Comparison of ENCODE assay signal across 9 cellular contexts in the genomic region with DNA sequence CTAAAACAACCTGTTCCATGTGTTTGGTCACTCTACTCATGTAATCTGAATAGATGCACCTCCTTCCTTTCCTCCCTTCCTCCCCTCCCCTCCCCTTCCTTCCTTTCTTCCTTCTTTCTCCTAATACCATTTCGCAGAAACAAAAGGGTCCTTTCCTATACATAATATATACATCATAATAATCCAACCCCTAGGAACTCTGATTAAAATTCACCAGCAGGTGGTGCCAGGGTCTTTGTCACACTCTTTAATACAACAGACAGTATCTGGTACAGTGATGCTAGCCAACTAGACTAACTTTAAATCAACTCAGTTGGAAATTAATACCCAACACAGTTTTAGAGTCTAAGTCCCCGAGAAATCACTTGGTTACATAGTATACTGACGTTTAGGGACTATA. TPM values are rescaled to one million over a fixed set of nuclear protein-coding genes. Genes with fewer than 3 reads are reported as not detected.
A peak's percentile ranks its signal among the peaks of the same experiment; 100 is the strongest.
DNase-seq lines count a peak whose midpoint lies in the region; ATAC-seq and TF ChIP-seq lines count a peak whose summit lies in the region.
"Had no signal": no experiment of that assay in that cellular context is flagged by ENCODE, and none has a peak within 500 bp of the region (broad histone marks: within the 10 kb centered on the region; RNA-seq: fewer than 3 reads in every experiment).

No MANE protein-coding gene starts in this region.

- POLR2A ChIA-PET in CD4-positive, alpha-beta memory T cell (lab: Charles Lee; ENCODE audit: partially characterized antibody), result interaction anchor here (0.6 to 0.9 kb wide), 2 partner anchors 29 to 219 kb away, joined by 3 to 4 read pairs; no protein-coding TSS in a partner anchor

- H3K4me3 ChIP-seq in CD4-positive, alpha-beta memory T cell (ENCODE audit: low read length in 2 of 2), result no peak overlapping the region
- H3K4me3 ChIP-seq: skin epidermis had no signal

- TF ChIP-seq CTCF in endothelial cell (IDR thresholded peaks at IDR 0.05; ENCODE audit: unreplicated experiment) (peak; percentile 40), natural killer cell (IDR thresholded peaks at IDR 0.05) (peak; percentile 64)

- no peaks in the 10 kb centered on the region for H3K27me3 Mint-ChIP-seq in CD4-positive, alpha-beta memory T cell
- H3K27me3 Mint-ChIP-seq in endothelial cell (ENCODE audit: unreplicated experiment) (peaks cover 2% of the 10 kb centered on the region), natural killer cell (ENCODE audit: low read depth in 2 of 2) (no peaks in the 10 kb centered on the region)

- peaks cover 19% of the 10 kb centered on the region for H3K4me1 ChIP-seq in CD4-positive, alpha-beta memory T cell (ENCODE audit: insufficient read depth, low read length)

- no peaks in the 10 kb centered on the region for H3K27me3 ChIP-seq in CD4-positive, alpha-beta memory T cell (ENCODE audit: insufficient read depth, low read length)

- H3K9me3 ChIP-seq in CD4-positive, alpha-beta memory T cell (ENCODE audit: control insufficient read depth in 1 of 2, low read length in 2 of 2), result no peaks in the 10 kb centered on the region

- no peaks in the 10 kb centered on the region for H3K9me3 Mint-ChIP-seq in CD4-positive, alpha-beta memory T cell
- H3K9me3 Mint-ChIP-seq in endothelial cell (ENCODE audit: unreplicated experiment) (no peaks in the 10 kb centered on the region), natural killer cell (no peaks in the 10 kb centered on the region)

- H3K36me3 Mint-ChIP-seq in CD4-positive, alpha-beta memory T cell, result peaks cover 44 to 67% of the 10 kb centered on the region in 2 donors
- H3K36me3 Mint-ChIP-seq in endothelial cell (ENCODE audit: low read depth, unreplicated experiment) (peaks cover 8% of the 10 kb centered on the region), natural killer cell (peaks cover 23% of the 10 kb centered on the region)

- ATAC-seq in GM21825 (IDR thresholded peaks at IDR 0.05; ENCODE audit: unreplicated experiment) (peak; percentile 76), natural killer cell (peak; percentile 81 to 95 (median 82)), GM18505 (IDR thresholded peaks at IDR 0.05; ENCODE audit: unreplicated experiment) (no peak)

- TF ChIP-seq POLR2A in GM18505 (IDR thresholded peaks at IDR 0.05; ENCODE audit: borderline replicate concordance, extremely low read depth, insufficient read depth, insufficient read length), result no peak

- CTCF ChIA-PET in CD4-positive, alpha-beta memory T cell (lab: Charles Lee; ENCODE audit: partially characterized antibody), result interaction anchor here (0.7 to 8.8 kb wide), 25 partner anchors 9 to 446 kb away, joined by 3 to 159 read pairs (median 4); partner anchors contain the start of gene SHLD1

- intact Hi-C loops in CD4-positive, alpha-beta memory T cell (cut with micrococcal nuclease), result loop anchor here (1.0 kb wide), 5 partner anchors 40 to 434 kb away; partner anchors contain the start of genes MCM8 and TRMT6
- intact Hi-C loops in natural killer cell (cut with micrococcal nuclease), result loop anchor here (1.0 to 5.0 kb wide), 2 partner anchors 219 to 433 kb away; no protein-coding TSS in a partner anchor

- H3K27ac ChIP-seq in CD4-positive, alpha-beta memory T cell (ENCODE audit: low read depth, low read length), result no peak overlapping the region

- peak overlapping the region; percentile 8 to 89 (median 65) for H3K27ac Mint-ChIP-seq in CD4-positive, alpha-beta memory T cell
- H3K27ac Mint-ChIP-seq in endothelial cell (ENCODE audit: unreplicated experiment) (peak overlapping the region; percentile 18), natural killer cell (peak overlapping the region; percentile 53 to 65)

- DNase-seq in CD4-positive, alpha-beta memory T cell, result peak; percentile 51 to 65 (median 61)
- DNase-seq in NCI-H2171 treated with DMSO at 0.1 percent for 48 hours (lab: John Stamatoyannopoulos, UW) (peak; percentile 70), endothelial cell (ENCODE audit: low spot score) (peak; percentile 37), natural killer cell (no peak), iPS-NIHi11 (ENCODE audit: low spot score) (no peak)
- peak; percentile 15 to 34 for DNase-seq in activated CD4-positive, alpha-beta T cell treated with anti-CD3 and anti-CD28 coated beads for 24 hours (ENCODE audit: low read depth in 2 of 2)

- H3K4me1 Mint-ChIP-seq in CD4-positive, alpha-beta memory T cell, result peaks cover 17 to 26% (median 21%) of the 10 kb centered on the region in 4 donors
- peaks cover 21% of the 10 kb centered on the region for H3K4me1 Mint-ChIP-seq in endothelial cell (ENCODE audit: unreplicated experiment)
- peaks cover 11 to 23% of the 10 kb centered on the region in 2 donors for H3K4me1 Mint-ChIP-seq in natural killer cell

- peaks cover 59% of the 10 kb centered on the region for H3K36me3 ChIP-seq in CD4-positive, alpha-beta memory T cell (ENCODE audit: insufficient read depth, low read length)

- no peak overlapping the region for H3K4me3 Mint-ChIP-seq in CD4-positive, alpha-beta memory T cell
- H3K4me3 Mint-ChIP-seq in endothelial cell (ENCODE audit: unreplicated experiment) (no peak overlapping the region), natural killer cell (no peak overlapping the region)

RNA-seq across cellular contexts. Expression of gene GPCPD1, which starts 41.8 kb away (rescaled TPM):
- total RNA-seq in CD4-positive, alpha-beta memory T cell, result 10 to 100 TPM; 67.5 to 71.1 TPM
- polyA plus RNA-seq in CD4-positive, alpha-beta memory T cell, result 10 to 100 TPM; 25.3 to 31.0 TPM
- total RNA-seq in endothelial cell (ENCODE audit: unreplicated experiment) (51.0 TPM), natural killer cell (100 to 1,000 TPM; 121 to 134 (median 124) TPM)

Comparison
In these comparisons a context has a peak if more than half of its experiments do, and no peak if none do; other contexts are left out.
1. DNase-seq: peak in CD4-positive, alpha-beta memory T cell (5 of 5), NCI-H2171 treated with DMSO at 0.1 percent for 48 hours (single experiment), activated CD4-positive, alpha-beta T cell treated with anti-CD3 and anti-CD28 coated beads for 24 hours (2 of 2) and endothelial cell (single experiment); none in natural killer cell (single experiment) and iPS-NIHi11 (single experiment).
2. Peak in every context shown above with its lines, with median percentiles within 50 percentile points of each other: H3K27ac Mint-ChIP-seq.